ENCODE assay signal across 17 cellular contexts in the genomic region with DNA sequence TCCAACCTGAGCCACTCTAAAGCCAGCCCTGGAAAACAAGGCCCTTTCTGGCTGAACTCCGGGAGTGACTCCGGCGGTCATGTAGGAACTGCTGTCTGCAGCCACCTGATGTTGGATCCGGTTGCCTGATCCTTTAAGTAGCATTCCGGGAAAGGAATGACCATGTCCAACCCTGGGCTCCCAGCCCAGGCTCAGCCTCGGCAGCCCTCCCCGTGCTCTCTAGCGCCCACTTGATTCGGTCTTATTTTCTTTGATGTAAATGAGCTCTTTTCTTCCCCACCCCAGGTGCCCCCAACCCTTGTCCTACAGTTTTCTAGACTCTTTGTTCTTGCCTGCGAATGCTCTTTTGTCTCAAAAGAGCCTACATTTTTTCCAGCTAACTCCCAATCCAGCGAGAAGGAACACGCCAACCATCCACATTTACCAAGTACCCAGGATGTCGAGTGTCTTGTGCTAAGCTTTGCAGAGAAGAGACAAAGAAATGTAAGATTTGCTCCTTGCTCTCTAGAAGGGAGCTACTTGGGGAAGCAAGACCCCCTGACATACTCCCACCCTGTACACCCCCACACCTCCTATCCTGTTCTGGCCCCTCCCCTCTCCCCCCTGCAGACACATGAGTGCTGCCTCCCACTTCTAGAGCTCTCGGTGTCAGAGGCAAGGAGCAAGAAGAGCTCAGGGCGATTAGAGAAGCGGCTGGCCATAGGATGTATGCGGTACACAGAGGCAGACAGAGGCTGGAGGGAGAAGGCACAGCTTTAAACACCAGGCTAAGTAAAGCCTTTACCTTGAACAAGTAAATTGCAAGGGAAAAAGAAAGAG. TPM values are rescaled to one million over a fixed set of nuclear protein-coding genes. Genes with fewer than 3 reads are reported as not detected.
A peak's percentile ranks its signal among the peaks of the same experiment; 100 is the strongest.
DNase-seq lines count a peak whose midpoint lies in the region; ATAC-seq, FAIRE-seq and TF ChIP-seq lines count a peak whose summit lies in the region.
"Had no signal": no experiment of that assay in that cellular context is flagged by ENCODE, and none has a peak within 500 bp of the region (broad histone marks: within the 10 kb centered on the region; RNA-seq: fewer than 3 reads in every experiment).

No MANE protein-coding gene starts in this region.

- H3K4me1 ChIP-seq in H1 (replicated peaks in 1 of 4; ENCODE audit: control insufficient read depth in 3 of 4, insufficient read depth in 4 of 4, low read length in 3 of 4): peaks cover 3 to 23% (median 17%) of the 10 kb centered on the region in 4 experiments
- H3K4me1 ChIP-seq in gastrocnemius medialis: peaks cover 36 to 47% of the 10 kb centered on the region in 2 donors
- H3K4me1 ChIP-seq in ovary (ENCODE audit: insufficient read depth): no peaks in the 10 kb centered on the region
- H3K4me1 ChIP-seq: BLaER1 had no signal

- no peak overlapping the region for H2AFZ ChIP-seq in H1 (ENCODE audit: low read length)

- H3K36me3 ChIP-seq in H1 (ENCODE audit: control insufficient read depth in 2 of 4, insufficient read depth in 4 of 4, low read length in 3 of 4): peaks cover 0 to 16% (median 4%) of the 10 kb centered on the region in 4 experiments; a peak in 4 of 8 replicates
- H3K36me3 ChIP-seq in gastrocnemius medialis: peaks cover 0 to 29% of the 10 kb centered on the region in 2 donors
- H3K36me3 ChIP-seq in ovary: no peaks in the 10 kb centered on the region

- H4K8ac ChIP-seq in H1 (ENCODE audit: extremely low read depth, insufficient read depth, low read length): no peak overlapping the region

- H3K9me3 ChIP-seq in H1 (ENCODE audit: insufficient read depth in 2 of 2, low read depth in 1 of 2, low read length in 1 of 2) (no peaks in the 10 kb centered on the region), gastrocnemius medialis (no peaks in the 10 kb centered on the region), ovary (no peaks in the 10 kb centered on the region)
- H3K9me3 ChIP-seq: BLaER1, SK-N-SH had no signal

- peak overlapping the region in 3 of 4 experiments; percentile 4 to 37 (median 19); a peak in 3 of 8 replicates for H3K4me3 ChIP-seq in H1 (ENCODE audit: extremely low read depth in 1 of 4, insufficient read depth in 2 of 4, low read depth in 3 of 4, low read length in 4 of 4)
- H3K4me3 ChIP-seq in gastrocnemius medialis: no peak overlapping the region
- no peak overlapping the region for H3K4me3 ChIP-seq in ovary
- H3K4me3 ChIP-seq: BLaER1, cardiac muscle cell had no signal

- H3K23me2 ChIP-seq in H1 (ENCODE audit: low read depth, low read length): no peaks in the 10 kb centered on the region

- peak overlapping the region; percentile 31; the same call in 1 of the 2 replicates for H2BK12ac ChIP-seq in H1 (ENCODE audit: low read depth, low read length)

- no peaks in the 10 kb centered on the region for H3K79me1 ChIP-seq in H1 (ENCODE audit: low read depth, low read length)

- intact Hi-C loops in gastrocnemius medialis (cut with DNase I; ENCODE audit: low total_unique reads) (no loop called here), ovary (cut with DNase I) (no loop called here)

- H3K18ac ChIP-seq in H1 (ENCODE audit: extremely low read depth, low read length): peak overlapping the region; percentile 88

- H3K79me2 ChIP-seq in H1 (ENCODE audit: control insufficient read depth in 1 of 2, insufficient read depth in 2 of 2, low read length in 2 of 2): no peaks in the 10 kb centered on the region

- FAIRE-seq in H1 (lab: Jason Lieb, UNC): no peak
- FAIRE-seq: GM12892 had no signal

- H3K4ac ChIP-seq in H1 (replicated peaks; ENCODE audit: insufficient read length, low read depth, low read length): peak overlapping the region; percentile 6

- H3K4me2 ChIP-seq in H1 (ENCODE audit: insufficient read depth in 1 of 2, low read depth in 2 of 2, low read length in 2 of 2): peak overlapping the region; percentile 45 to 74
- H3K4me2 ChIP-seq: BLaER1, SK-N-SH had no signal

- peak in 1 of 2 experiments; percentile 44; a peak in 1 of 3 replicates for TF ChIP-seq POLR2A in H1 (IDR thresholded peaks at IDR 0.05; ENCODE audit: control extremely low read depth in 1 of 2, low read depth in 2 of 2, low read length in 2 of 2)
- peak; percentile 20 to 62 for TF ChIP-seq POLR2A in gastrocnemius medialis (IDR thresholded peaks at IDR 0.05)
- no peak for TF ChIP-seq POLR2A in ovary (IDR thresholded peaks at IDR 0.05)

- peak overlapping the region; percentile 11 for H2BK20ac ChIP-seq in H1 (ENCODE audit: low read length)

- POLR2A ChIA-PET in H1 (lab: Charles Lee; ENCODE audit: partially characterized antibody): interaction anchor here (0.8 to 2.3 kb wide), 9 partner anchors 9 to 155 kb away, joined by 3 to 15 read pairs (median 3); no protein-coding TSS in a partner anchor

- H3K27ac ChIP-seq in H1 (ENCODE audit: low read depth, low read length): peak overlapping the region; percentile 40
- H3K27ac ChIP-seq in gastrocnemius medialis: peak overlapping the region; percentile 89 to 93 (median 92)
- no peak overlapping the region for H3K27ac ChIP-seq in ovary
- H3K27ac ChIP-seq: BLaER1, cardiac muscle cell had no signal

- DNase-seq in NCI-H82 (lab: John Stamatoyannopoulos, UW): peak; percentile 76
- DNase-seq in H1 (ENCODE audit: low read depth in 1 of 2, low spot score in 2 of 2): peak; percentile 47 to 68
- DNase-seq in islet precursor cell: peak; percentile 66
- DNase-seq in gastrocnemius medialis: peak; percentile 88 to 90
- no peak for DNase-seq in ovary
- DNase-seq in NCI-H446 treated with DMSO at 0.1 percent for 48 hours (lab: John Stamatoyannopoulos, UW): no peak
- DNase-seq in DMS153 (lab: John Stamatoyannopoulos, UW): no peak
- DNase-seq: activated CD8-positive, alpha-beta memory T cell treated with anti-CD3 and anti-CD28 coated beads, Interleukin-2, amount 10 ng/mL, durations not matched to agents 7 days and 5 days; activated naive CD4-positive, alpha-beta T cell treated with anti-CD3 and anti-CD28 coated beads, Interleukin-2, amount 10 ng/mL, durations not matched to agents 7 days and 5 days; NCI-H2107; retina; SK-N-SH had no signal

- H2AK5ac ChIP-seq in H1 (ENCODE audit: low read depth, low read length): no peak overlapping the region

- H4K20me1 ChIP-seq in H1 (replicated peaks in 1 of 2; ENCODE audit: control insufficient read depth in 1 of 2, insufficient read depth in 2 of 2, low read length in 2 of 2): no peaks in the 10 kb centered on the region
- H4K20me1 ChIP-seq: BLaER1 had no signal

- peak; percentile 11 to 26; a peak in 2 of 4 replicates for TF ChIP-seq RAD21 in H1 (IDR thresholded peaks at IDR 0.05 in 1 of 2, conservative IDR thresholded peaks at IDR 0.05 in 1 of 2; ENCODE audit: low read depth in 2 of 2, low read length in 2 of 2)

- H3K56ac ChIP-seq in H1 (replicated peaks; ENCODE audit: insufficient read length, low read depth, low read length): no peak overlapping the region

- H3K27me3 ChIP-seq in H1 (replicated peaks in 1 of 4; ENCODE audit: control insufficient read depth in 3 of 4, extremely low read depth in 1 of 4, insufficient read depth in 3 of 4, low read length in 3 of 4) (no peaks in the 10 kb centered on the region), gastrocnemius medialis (no peaks in the 10 kb centered on the region), ovary (no peaks in the 10 kb centered on the region)
- H3K27me3 ChIP-seq: BLaER1, cardiac muscle cell had no signal

- no peak; a peak in 1 of 3 replicates for TF ChIP-seq EP300 in H1 (IDR thresholded peaks at IDR 0.05; ENCODE audit: borderline replicate concordance in 1 of 2, low read depth in 2 of 2, low read length in 2 of 2)
- no peak for TF ChIP-seq EP300 in ovary (IDR thresholded peaks at IDR 0.05)

- ATAC-seq in gastrocnemius medialis (peak; percentile 91 to 96), HG03460 (IDR thresholded peaks at IDR 0.05; ENCODE audit: unreplicated experiment) (no peak)
- ATAC-seq: activated CD8-positive, alpha-beta memory T cell treated with anti-CD3 and anti-CD28 coated beads, Interleukin-2, amount 10 ng/mL, durations not matched to agents 7 days and 5 days; esophagus mucosa had no signal

- CTCF ChIA-PET in H1 (lab: Charles Lee; ENCODE audit: partially characterized antibody): interaction anchor here (0.6 to 5.2 kb wide), 14 partner anchors 10 to 501 kb away, joined by 3 to 38 read pairs (median 4); no protein-coding TSS in a partner anchor

- no peak overlapping the region for H3K14ac ChIP-seq in H1 (ENCODE audit: insufficient read length)

- TF ChIP-seq CTCF in H1 (IDR thresholded peaks at IDR 0.05; ENCODE audit: control extremely low read depth in 1 of 3, insufficient read depth in 1 of 3, low read depth in 1 of 3, low read length in 3 of 3): peak; percentile 10 to 17 (median 14)
- peak in 3 of 5 experiments; percentile 12 to 49 (median 44) for TF ChIP-seq CTCF in gastrocnemius medialis (IDR thresholded peaks at IDR 0.05 in 4 of 5, conservative IDR thresholded peaks at IDR 0.05 in 1 of 5)
- TF ChIP-seq CTCF in ovary (IDR thresholded peaks at IDR 0.05): no peak

- H4K91ac ChIP-seq in H1 (replicated peaks; ENCODE audit: insufficient read length, low read length): peak overlapping the region; percentile 51

- in situ Hi-C loops in gastrocnemius medialis (cut with MboI; ENCODE audit: low sequenced_read_pairs in 4 of 4): no loop called here

- H2BK120ac ChIP-seq in H1 (replicated peaks; ENCODE audit: low read depth, low read length): peak overlapping the region; percentile 9

- peak overlapping the region in 1 of 4 experiments; percentile 1; a peak in 1 of 7 replicates for H3K9ac ChIP-seq in H1 (replicated peaks in 1 of 4; ENCODE audit: extremely low read depth in 1 of 4, low read depth in 3 of 4, low read length in 3 of 4)
- H3K9ac ChIP-seq: BLaER1, SK-N-SH had no signal

- H2BK15ac ChIP-seq in H1 (ENCODE audit: low read length): 0 out of 2 replicates have a peak overlapping the region, but pooled peaks have one; percentile 4

- no peak overlapping the region for H2BK5ac ChIP-seq in H1 (ENCODE audit: low read depth, low read length)

- H4K5ac ChIP-seq in H1 (ENCODE audit: insufficient read length, low read depth, low read length): peak overlapping the region; percentile 56

- 37% methylated on average over 17 of the region's 17 CpGs; no CpG with 5 or more reads in 1 of the 2 experiments for WGBS in H1 (ENCODE audit: extremely low coverage in 1 of 2, insufficient coverage in 1 of 2, insufficient read length in 1 of 2, insufficient replicate concordance in 2 of 2, low coverage in 1 of 2, low lambda C conversion rate in 2 of 2, missing lambda C conversion rate in 1 of 2), 2 experiments
- 66 to 72% (median 71%) methylated on average over 17 of the region's 17 CpGs for WGBS in ovary, 3 donors

- H3K23ac ChIP-seq in H1 (ENCODE audit: insufficient read length): no peak overlapping the region

RNA-seq across cellular contexts. Expression of a gene that starts 53.8 kb away (rescaled TPM):
- total RNA-seq in H1 (2021; fragmentation: NEBNext Ultra II Directional; extraction: Animal tissue kit (Norgen Biotek cat#: 25700)): 17.2 TPM in 2 replicates
- polyA plus RNA-seq in H1 (2011; rRNA removed) (40.4 and 56.6 TPM in 2 replicates), ovary (10 to 100 TPM; 13.8 to 15.1 TPM)
- polyA plus RNA-seq in H1 (2011; cell fraction: cytosol; rRNA removed): 35.2 TPM
- polyA plus RNA-seq in H1 (2011; cell fraction: nucleus; rRNA removed): 42.5 TPM
- 19.9 to 21.8 TPM (median 20.7 TPM) in 4 replicates for polyA plus RNA-seq in H1 (2012, experiment 1 of 2)
- 11.3 TPM for polyA plus RNA-seq in H1 (2012, experiment 2 of 2)
- 11.4 TPM for polyA plus RNA-seq in H1 (2013, experiment 1 of 2)
- 10.4 TPM for polyA plus RNA-seq in H1 (2013, experiment 2 of 2)
- polyA minus RNA-seq in H1 (2011; rRNA and poly(A)+ RNA removed): 28.6 and 31.0 TPM in 2 replicates
- 15.6 TPM for polyA minus RNA-seq in H1 (2011; cell fraction: cytosol; rRNA and poly(A)+ RNA removed)
- polyA minus RNA-seq in H1 (2011; cell fraction: nucleus; rRNA and poly(A)+ RNA removed): 17.7 TPM
- total RNA-seq in gastrocnemius medialis (10 to 100 TPM in 1 of 4 donors, 1 to 10 TPM in 3; 6.6 to 12.9 (median 7.1) TPM), ovary (10 to 100 TPM; 16.5 to 21.5 (median 19.3) TPM)

Comparison
In these comparisons a context has a peak if more than half of its experiments do, and no peak if none do; other contexts are left out.
1. DNase-seq: peak in NCI-H82 (single experiment), H1 (2 of 2), islet precursor cell (single experiment) and gastrocnemius medialis (2 of 2); none in ovary (0 of 5), NCI-H446 treated with DMSO at 0.1 percent for 48 hours (single experiment) and DMS153 (single experiment).
2. H3K27ac ChIP-seq: peak in H1 (single experiment) and gastrocnemius medialis (4 of 4); none in ovary (0 of 2).
3. H3K4me3 ChIP-seq: peak in H1 (3 of 4); none in gastrocnemius medialis (0 of 4) and ovary (single experiment).
4. CTCF ChIP-seq: peak in H1 (3 of 3) and gastrocnemius medialis (3 of 5); none in ovary (0 of 3).